In the genomic region with DNA sequence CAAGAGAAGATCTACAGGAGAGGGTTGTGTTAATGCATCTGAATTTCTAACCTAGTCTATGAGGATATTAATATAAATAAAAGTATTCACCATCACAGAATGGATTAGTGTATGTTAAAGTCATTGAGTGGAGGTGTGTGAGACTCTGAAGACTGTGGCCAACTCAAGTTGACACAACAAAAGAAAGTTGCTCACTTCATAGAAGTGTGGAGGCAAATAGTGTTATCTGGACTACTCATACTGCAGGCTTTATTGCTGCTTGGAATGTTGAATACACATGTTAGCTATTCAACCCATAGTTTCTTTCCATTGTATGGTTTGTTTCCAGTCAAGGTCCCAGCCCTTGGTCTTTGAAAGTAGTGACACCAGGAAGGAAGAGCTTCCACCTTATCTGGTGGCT, we compare ENCODE assay signal across 22 cellular contexts. TPM values are rescaled to one million over a fixed set of nuclear protein-coding genes. Genes with fewer than 3 reads are reported as not detected.
DNase-seq lines count a peak whose midpoint lies in the region; ATAC-seq and TF ChIP-seq lines count a peak whose summit lies in the region.
"Had no signal": no experiment of that assay in that cellular context is flagged by ENCODE, and none has a peak within 500 bp of the region (broad histone marks: within the 10 kb centered on the region; RNA-seq: fewer than 3 reads in every experiment).

No MANE protein-coding gene starts in this region.

- CTCF ChIA-PET in activated naive CD4-positive, alpha-beta T cell treated with anti-CD3 and anti-CD28 coated beads, Interleukin-2, amount 10 ng/mL, durations not matched to agents 7 days and 5 days (lab: Charles Lee), result interaction anchor here (0.9 to 1.5 kb wide), 2 partner anchors 9 to 1394 kb away, joined by 3 read pairs; no protein-coding TSS in a partner anchor
- CTCF ChIA-PET in T-cell (lab: Charles Lee), result no interaction called here

- peaks cover 13% of the 10 kb centered on the region for H3K36me3 Mint-ChIP-seq in activated naive CD4-positive, alpha-beta T cell treated with anti-CD3 and anti-CD28 coated beads, Interleukin-2, amount 10 ng/mL, durations not matched to agents 7 days and 5 days
- H3K36me3 Mint-ChIP-seq in T-cell, result peaks cover 17% of the 10 kb centered on the region
- H3K36me3 Mint-ChIP-seq in effector memory CD8-positive, alpha-beta T cell (ENCODE audit: insufficient read depth), result peaks cover 14% of the 10 kb centered on the region
- H3K36me3 Mint-ChIP-seq in type B pancreatic cell, result peaks cover 4% of the 10 kb centered on the region

- peak overlapping the region; percentile 72 for H3K27ac Mint-ChIP-seq in activated naive CD4-positive, alpha-beta T cell treated with anti-CD3 and anti-CD28 coated beads, Interleukin-2, amount 10 ng/mL, durations not matched to agents 7 days and 5 days
- H3K27ac Mint-ChIP-seq in T-cell, result peak overlapping the region; percentile 96 to 100
- peak overlapping the region; percentile 94 to 99 for H3K27ac Mint-ChIP-seq in effector memory CD8-positive, alpha-beta T cell
- H3K27ac Mint-ChIP-seq in type B pancreatic cell, result peak overlapping the region; percentile 83

- peaks cover 29% of the 10 kb centered on the region for H3K4me1 Mint-ChIP-seq in activated naive CD4-positive, alpha-beta T cell treated with anti-CD3 and anti-CD28 coated beads, Interleukin-2, amount 10 ng/mL, durations not matched to agents 7 days and 5 days
- H3K4me1 Mint-ChIP-seq in T-cell, result peaks cover 20 to 51% (median 46%) of the 10 kb centered on the region in 3 donors
- peaks cover 34 to 68% of the 10 kb centered on the region in 2 donors for H3K4me1 Mint-ChIP-seq in effector memory CD8-positive, alpha-beta T cell (ENCODE audit: low read depth in 2 of 2)
- H3K4me1 Mint-ChIP-seq in type B pancreatic cell (ENCODE audit: unreplicated experiment), result peaks cover 5% of the 10 kb centered on the region

- POLR2A ChIA-PET in T-cell (lab: Charles Lee), result no interaction called here

- no peaks in the 10 kb centered on the region for H3K27me3 Mint-ChIP-seq in activated naive CD4-positive, alpha-beta T cell treated with anti-CD3 and anti-CD28 coated beads, Interleukin-2, amount 10 ng/mL, durations not matched to agents 7 days and 5 days
- H3K27me3 Mint-ChIP-seq in T-cell, result no peaks in the 10 kb centered on the region
- no peaks in the 10 kb centered on the region for H3K27me3 Mint-ChIP-seq in effector memory CD8-positive, alpha-beta T cell
- H3K27me3 Mint-ChIP-seq in type B pancreatic cell, result no peaks in the 10 kb centered on the region

- no peak for ATAC-seq in T-cell (replicated peaks in 1 of 4)
- no peak for ATAC-seq in effector memory CD8-positive, alpha-beta T cell (replicated peaks)
- no peak for ATAC-seq in HG03196 (IDR thresholded peaks at IDR 0.05; ENCODE audit: unreplicated experiment)
- ATAC-seq in HG03280 (IDR thresholded peaks at IDR 0.05; ENCODE audit: unreplicated experiment), result no peak
- ATAC-seq: HCT116 had no signal

- peaks cover 15% of the 10 kb centered on the region for H3K9me3 Mint-ChIP-seq in activated naive CD4-positive, alpha-beta T cell treated with anti-CD3 and anti-CD28 coated beads, Interleukin-2, amount 10 ng/mL, durations not matched to agents 7 days and 5 days
- H3K9me3 Mint-ChIP-seq in T-cell (peaks cover 4 to 9% (median 4%) of the 10 kb centered on the region in 3 donors), type B pancreatic cell (peaks cover 5% of the 10 kb centered on the region)
- H3K9me3 Mint-ChIP-seq in effector memory CD8-positive, alpha-beta T cell, result peaks cover 0 to 8% of the 10 kb centered on the region in 2 donors

- DNase-seq in activated naive CD4-positive, alpha-beta T cell treated with anti-CD3 and anti-CD28 coated beads, Interleukin-2, amount 10 ng/mL, durations not matched to agents 7 days and 5 days, result no peak
- DNase-seq in activated naive CD4-positive, alpha-beta T cell (lab: John Stamatoyannopoulos, UW), result no peak
- DNase-seq in T-cell (no peak), type B pancreatic cell (ENCODE audit: extremely low spot score, unreplicated experiment) (no peak), NCI-H82 (lab: John Stamatoyannopoulos, UW) (no peak)
- DNase-seq in effector memory CD8-positive, alpha-beta T cell, result no peak
- DNase-seq: DMS79 treated with DMSO at 0.1 percent for 48 hours; GM23248; KBM-7; MV-4-11; NCI-H1417; NCI-H187 treated with DMSO at 0.1 percent for 48 hours; NCI-H2171; NCI-H446; NCI-H69; NK-92 treated with Interleukin-12 subunit alpha and Interleukin-12 subunit beta, amount 100 ng/mL, for 24 hours; SHP77 had no signal

- H3K4me3 Mint-ChIP-seq in activated naive CD4-positive, alpha-beta T cell treated with anti-CD3 and anti-CD28 coated beads, Interleukin-2, amount 10 ng/mL, durations not matched to agents 7 days and 5 days, result no peak overlapping the region
- H3K4me3 Mint-ChIP-seq in T-cell, result no peak overlapping the region
- H3K4me3 Mint-ChIP-seq in effector memory CD8-positive, alpha-beta T cell, result peak overlapping the region in 1 of 2 donors; percentile 69
- H3K4me3 Mint-ChIP-seq in type B pancreatic cell, result no peak overlapping the region
- H3K4me3 Mint-ChIP-seq: CD14-positive monocyte had no signal

- TF ChIP-seq CTCF in type B pancreatic cell (conservative IDR thresholded peaks at IDR 0.05), result no peak

RNA-seq across cellular contexts. Expression of gene TPRG1, which starts 38.0 kb away (rescaled TPM):
- total RNA-seq in T-cell (10 to 100 TPM in 3 of 5 donors, 1 to 10 TPM in 2; 5.6 to 28.4 (median 15.5) TPM), type B pancreatic cell (ENCODE audit: low replicate concordance) (11.6 and 24.2 TPM in 2 replicates)
- total RNA-seq: G401, GM23248 had no signal
